Comparison of ENCODE assay signal across 27 cellular contexts in genomic region chr19:41726493-41726892, GRCh38. TPM values are rescaled to one million over a fixed set of nuclear protein-coding genes. Genes with fewer than 3 reads are reported as not detected.
A peak's percentile ranks its signal among the peaks of the same experiment; 100 is the strongest.
DNase-seq lines count a peak whose midpoint lies in the region; ATAC-seq and TF ChIP-seq lines count a peak whose summit lies in the region.
"Had no signal": no experiment of that assay in that cellular context is flagged by ENCODE, and none has a peak within 500 bp of the region (broad histone marks: within the 10 kb centered on the region; RNA-seq: fewer than 3 reads in every experiment).

No MANE protein-coding gene starts in this region.

- no peaks in the 10 kb centered on the region for H3K36me3 ChIP-seq in A673 (ENCODE audit: insufficient read depth, low read length, poor library complexity, severe bottlenecking)
- no peaks in the 10 kb centered on the region for H3K36me3 ChIP-seq in DOHH2 (ENCODE audit: control insufficient read depth, low read length)
- no peaks in the 10 kb centered on the region for H3K36me3 ChIP-seq in esophagus squamous epithelium
- H3K36me3 ChIP-seq in MG63: no peaks in the 10 kb centered on the region
- H3K36me3 ChIP-seq: SJCRH30 had no signal

- TF ChIP-seq POLR2A in esophagus squamous epithelium (IDR thresholded peaks at IDR 0.05): no peak

- H3K4me1 ChIP-seq in A673 (ENCODE audit: insufficient read depth, low read length, poor library complexity, severe bottlenecking) (peaks cover 18% of the 10 kb centered on the region), DOHH2 (ENCODE audit: control insufficient read depth, low read length) (no peaks in the 10 kb centered on the region), esophagus squamous epithelium (peaks cover 0 to 7% (median 0%) of the 10 kb centered on the region in 3 donors)
- H3K4me1 ChIP-seq: A549, Caco-2, SJCRH30 had no signal

- CTCF ChIA-PET in A673 (lab: Charles Lee): no interaction called here

- no TSS peak for BruUV-seq in A673 (replicated peaks; lab: Mats Ljungman, UMichigan)

- WGBS in esophagus squamous epithelium, 2 donors: 25 to 42% methylated on average over 5 of the region's 5 CpGs

- no peak overlapping the region for H3K4me2 ChIP-seq in DOHH2 (ENCODE audit: low read length)
- H3K4me2 ChIP-seq: A549 had no signal

- intact Hi-C loops in A673 (cut with micrococcal nuclease; ENCODE audit: unreplicated experiment): no loop called here
- intact Hi-C loops in esophagus squamous epithelium (cut with DNase I): no loop called here

- TF ChIP-seq CTCF in A673 (conservative IDR thresholded peaks at IDR 0.05; ENCODE audit: low read depth, low read length) (no peak), DOHH2 (IDR thresholded peaks at IDR 0.05; ENCODE audit: low read depth, low read length, poor library complexity, severe bottlenecking) (peak; percentile 11), VCaP (conservative IDR thresholded peaks at IDR 0.05) (0 out of 2 replicates have a peak, but pooled peaks have one; percentile 10), esophagus squamous epithelium (IDR thresholded peaks at IDR 0.05) (no peak)

- H4K20me1 ChIP-seq in DOHH2 (ENCODE audit: control insufficient read depth, insufficient read depth, low read depth, low read length): no peaks in the 10 kb centered on the region

- H3K27me3 ChIP-seq in A673 (replicated peaks; ENCODE audit: insufficient read depth, low read depth, low read length, poor library complexity) (no peaks in the 10 kb centered on the region), DOHH2 (ENCODE audit: control insufficient read depth, low read length) (peaks cover 32% of the 10 kb centered on the region), esophagus squamous epithelium (peaks cover 0 to 43% (median 0%) of the 10 kb centered on the region in 4 donors), MG63 (peaks cover 63% of the 10 kb centered on the region)

- ATAC-seq in HG03342 (IDR thresholded peaks at IDR 0.05; ENCODE audit: unreplicated experiment): no peak
- ATAC-seq: CD8-positive, alpha-beta T cell; HCT116; PC-3; Right ventricle myocardium inferior had no signal

- POLR2A ChIA-PET in A673 (lab: Charles Lee; ENCODE audit: low non-redundant PET): no interaction called here

- peak overlapping the region; percentile 35 for H3K27ac ChIP-seq in A673 (ENCODE audit: low read depth, low read length, poor library complexity, severe bottlenecking)
- H3K27ac ChIP-seq in DOHH2 (ENCODE audit: low read depth, low read length): no peak overlapping the region
- no peak overlapping the region for H3K27ac ChIP-seq in VCaP
- H3K27ac ChIP-seq in esophagus squamous epithelium: peak overlapping the region in 3 of 4 donors; percentile 35 to 75 (median 55)
- H3K27ac ChIP-seq: A549, C4-2B, SJCRH30 had no signal

- H3K9me3 ChIP-seq in A673 (ENCODE audit: low read depth, low read length, poor library complexity, severe bottlenecking): no peaks in the 10 kb centered on the region
- no peaks in the 10 kb centered on the region for H3K9me3 ChIP-seq in DOHH2 (ENCODE audit: control insufficient read depth, insufficient read depth, low read length)
- no peaks in the 10 kb centered on the region for H3K9me3 ChIP-seq in esophagus squamous epithelium
- H3K9me3 ChIP-seq in MG63: no peaks in the 10 kb centered on the region
- H3K9me3 ChIP-seq: A549, Caco-2, SJCRH30 had no signal

- no peak for DNase-seq in A673 (ENCODE audit: low spot score)
- DNase-seq in esophagus squamous epithelium (lab: John Stamatoyannopoulos, UW): no peak
- DNase-seq in MG63: no peak
- no peak for DNase-seq in NCI-H526 treated with DMSO at 0.1 percent for 48 hours (lab: John Stamatoyannopoulos, UW)
- DNase-seq: Caco-2; CD8-positive, alpha-beta T cell; EL; GDM1; IMR-90; KG1; MM.1S; NCI-H1417 treated with DMSO at 0.1 percent for 48 hours; NCI-H1694 treated with DMSO at 0.1 percent for 48 hours; NCI-H2081; NCI-H2227 treated with DMSO at 0.1 percent for 48 hours; NCI-H69; PC-3; SJCRH30 had no signal

- H3K4me3 ChIP-seq in A673 (ENCODE audit: low read depth, low read length, poor library complexity, severe bottlenecking): no peak overlapping the region
- H3K4me3 ChIP-seq in DOHH2 (ENCODE audit: low read length): no peak overlapping the region
- H3K4me3 ChIP-seq in esophagus squamous epithelium: no peak overlapping the region
- no peak overlapping the region for H3K4me3 ChIP-seq in MG63
- H3K4me3 ChIP-seq: A549, SJCRH30 had no signal

- no peaks in the 10 kb centered on the region for H3K9me2 ChIP-seq in DOHH2 (replicated peaks; ENCODE audit: control insufficient read depth, low read length)

- no peaks in the 10 kb centered on the region for H3F3A ChIP-seq in DOHH2 (ENCODE audit: control insufficient read depth, insufficient read depth)

- no peaks in the 10 kb centered on the region for H3K79me2 ChIP-seq in DOHH2 (ENCODE audit: control insufficient read depth, low read length)

RNA-seq across cellular contexts. Expression of gene CEACAM5, which starts 18.1 kb away (rescaled TPM):
- total RNA-seq in A673 (2021) (0.54 and 0.90 TPM in 2 replicates), esophagus squamous epithelium (100 to 1,000 TPM in 3 of 4 donors, 10 to 100 TPM in 1; 86.4 to 374 (median 293) TPM)
- total RNA-seq in MG63 (2014; rRNA removed; shearing (Covaris generic); ENCODE audit: low replicate concordance): not detected in 2 replicates
- total RNA-seq: CD8-positive, alpha-beta T cell; H4; IMR-90; NCI-H460; Right ventricle myocardium inferior; SJCRH30 had no signal

RNA-seq across cellular contexts. Expression of gene CEACAM6, which starts 28.8 kb away (rescaled TPM):
- total RNA-seq in A673 (2021) (2.1 and 2.4 TPM in 2 replicates), esophagus squamous epithelium (100 to 1,000 TPM in 3 of 4 donors, 10 to 100 TPM in 1; 70.8 to 288 (median 176) TPM)
- not detected in 2 replicates for total RNA-seq in MG63 (2014; rRNA removed; shearing (Covaris generic); ENCODE audit: low replicate concordance)
- total RNA-seq: CD8-positive, alpha-beta T cell; H4; IMR-90; NCI-H460; Right ventricle myocardium inferior; SJCRH30 had no signal

RNA-seq across cellular contexts. Expression of gene CEACAM7, which starts 38.4 kb away (rescaled TPM):
- total RNA-seq in A673 (2021): 0.43 and 0.44 TPM in 2 replicates
- total RNA-seq in esophagus squamous epithelium: 100 to 1,000 TPM in 2 of 4 donors, 10 to 100 TPM in 2; 10.5 to 103 (median 76.7) TPM
- not detected in 2 replicates for total RNA-seq in MG63 (2014; rRNA removed; shearing (Covaris generic); ENCODE audit: low replicate concordance)
- total RNA-seq: Caco-2; CD8-positive, alpha-beta T cell; H4; IMR-90; NCI-H460; PC-3; Right ventricle myocardium inferior; SJCRH30 had no signal

Comparison
In these comparisons a context has a peak if more than half of its experiments do, and no peak if none do; other contexts are left out.
1. H3K27ac ChIP-seq: peak in A673 (single experiment) and esophagus squamous epithelium (3 of 4); none in DOHH2 (single experiment) and VCaP (single experiment).
2. CTCF ChIP-seq: peak in DOHH2 (single experiment) and VCaP (single experiment); none in A673 (single experiment) and esophagus squamous epithelium (0 of 6).
3. RNA of gene CEACAM5, which starts 18.1 kb away (total RNA-seq): 86.4 to 374 TPM in esophagus squamous epithelium; 0.54 to 0.90 TPM in A673 and not detected in MG63; every median in the first group is over 10 times any median in the second.
4. RNA of gene CEACAM6, which starts 28.8 kb away (total RNA-seq): 70.8 to 288 TPM in esophagus squamous epithelium; 2.1 to 2.4 TPM in A673 and not detected in MG63; every median in the first group is over 10 times any median in the second.